1 cellular context compared by ENCODE assay signal in genomic region chr22:20639750-20640149, GRCh38.
TF ChIP-seq lines count a peak whose summit lies in the region.

No MANE protein-coding gene starts in this region.

TF ChIP-seq in K562, 482 proteins besides CTCF, POLR2A, EP300 and RAD21 (continued from another document and continues in another):
- TF ChIP-seq PRDM10 (IDR thresholded peaks at IDR 0.05; ENCODE audit: partially characterized antibody), result no peak
- TF ChIP-seq CBX1 (IDR thresholded peaks at IDR 0.05; ENCODE audit: low read depth), result peak; percentile 86; the same call in 1 of the 2 replicates
- TF ChIP-seq TFE3 (CRISPR knock-in tag; IDR thresholded peaks at IDR 0.05), result peak; percentile 58
- TF ChIP-seq RAD51 (IDR thresholded peaks at IDR 0.05; ENCODE audit: borderline replicate concordance, low read depth), result peak; percentile 64
- no peak for TF ChIP-seq CTCFL (IDR thresholded peaks at IDR 0.05; ENCODE audit: borderline replicate concordance, insufficient read depth, low read depth, low read length, poor library complexity, severe bottlenecking)
- TF ChIP-seq ETV1 (tag; conservative IDR thresholded peaks at IDR 0.05; ENCODE audit: low read depth), result peak; percentile 79
- TF ChIP-seq TSC22D4 (tag; IDR thresholded peaks at IDR 0.05), result no peak
- TF ChIP-seq MLX (CRISPR knock-in tag; conservative IDR thresholded peaks at IDR 0.05), result peak in 1 of 2 experiments; percentile 60; a peak in 1 of 4 replicates
- TF ChIP-seq RREB1 (CRISPR knock-in tag; IDR thresholded peaks at IDR 0.05), result 0 out of 2 replicates have a peak, but pooled peaks have one; percentile 31
- TF ChIP-seq, protein P1, sequence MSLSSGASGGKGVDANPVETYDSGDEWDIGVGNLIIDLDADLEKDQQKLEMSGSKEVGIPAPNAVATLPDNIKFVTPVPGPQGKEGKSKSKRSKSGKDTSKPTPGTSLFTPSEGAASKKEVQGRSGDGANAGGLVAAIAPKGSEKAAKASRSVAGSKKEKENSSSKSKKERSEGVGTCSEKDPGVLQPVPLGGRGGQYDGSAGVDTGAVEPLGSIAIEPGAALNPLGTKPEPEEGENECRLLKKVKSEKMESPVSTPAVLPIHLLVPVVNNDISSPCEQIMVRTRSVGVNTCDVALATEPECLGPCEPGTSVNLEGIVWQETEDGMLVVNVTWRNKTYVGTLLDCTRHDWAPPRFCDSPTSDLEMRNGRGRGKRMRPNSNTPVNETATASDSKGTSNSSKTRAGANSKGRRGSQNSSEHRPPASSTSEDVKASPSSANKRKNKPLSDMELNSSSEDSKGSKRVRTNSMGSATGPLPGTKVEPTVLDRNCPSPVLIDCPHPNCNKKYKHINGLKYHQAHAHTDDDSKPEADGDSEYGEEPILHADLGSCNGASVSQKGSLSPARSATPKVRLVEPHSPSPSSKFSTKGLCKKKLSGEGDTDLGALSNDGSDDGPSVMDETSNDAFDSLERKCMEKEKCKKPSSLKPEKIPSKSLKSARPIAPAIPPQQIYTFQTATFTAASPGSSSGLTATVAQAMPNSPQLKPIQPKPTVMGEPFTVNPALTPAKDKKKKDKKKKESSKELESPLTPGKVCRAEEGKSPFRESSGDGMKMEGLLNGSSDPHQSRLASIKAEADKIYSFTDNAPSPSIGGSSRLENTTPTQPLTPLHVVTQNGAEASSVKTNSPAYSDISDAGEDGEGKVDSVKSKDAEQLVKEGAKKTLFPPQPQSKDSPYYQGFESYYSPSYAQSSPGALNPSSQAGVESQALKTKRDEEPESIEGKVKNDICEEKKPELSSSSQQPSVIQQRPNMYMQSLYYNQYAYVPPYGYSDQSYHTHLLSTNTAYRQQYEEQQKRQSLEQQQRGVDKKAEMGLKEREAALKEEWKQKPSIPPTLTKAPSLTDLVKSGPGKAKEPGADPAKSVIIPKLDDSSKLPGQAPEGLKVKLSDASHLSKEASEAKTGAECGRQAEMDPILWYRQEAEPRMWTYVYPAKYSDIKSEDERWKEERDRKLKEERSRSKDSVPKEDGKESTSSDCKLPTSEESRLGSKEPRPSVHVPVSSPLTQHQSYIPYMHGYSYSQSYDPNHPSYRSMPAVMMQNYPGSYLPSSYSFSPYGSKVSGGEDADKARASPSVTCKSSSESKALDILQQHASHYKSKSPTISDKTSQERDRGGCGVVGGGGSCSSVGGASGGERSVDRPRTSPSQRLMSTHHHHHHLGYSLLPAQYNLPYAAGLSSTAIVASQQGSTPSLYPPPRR (CRISPR knock-in tag; IDR thresholded peaks at IDR 0.05; ENCODE audit: borderline replicate concordance), result no peak
- TF ChIP-seq ZBTB8A (IDR thresholded peaks at IDR 0.05; ENCODE audit: partially characterized antibody), result no peak
- no peak for TF ChIP-seq KDM4B (IDR thresholded peaks at IDR 0.05; ENCODE audit: borderline replicate concordance in 2 of 2, low read depth in 1 of 2)
- 0 out of 2 replicates have a peak, but pooled peaks have one; percentile 65 for TF ChIP-seq DIDO1 (tag; IDR thresholded peaks at IDR 0.05; ENCODE audit: low read depth)
- no peak for TF ChIP-seq BDP1 (IDR thresholded peaks at IDR 0.05; ENCODE audit: insufficient read depth, insufficient read length)
- TF ChIP-seq ZNF696 (CRISPR knock-in tag; conservative IDR thresholded peaks at IDR 0.05), result peak; percentile 82
- TF ChIP-seq RCOR1 (IDR thresholded peaks at IDR 0.05; ENCODE audit: borderline replicate concordance in 1 of 2, low read depth in 2 of 2, low read length in 2 of 2), result peak; percentile 89 to 92
- TF ChIP-seq, protein P2, sequence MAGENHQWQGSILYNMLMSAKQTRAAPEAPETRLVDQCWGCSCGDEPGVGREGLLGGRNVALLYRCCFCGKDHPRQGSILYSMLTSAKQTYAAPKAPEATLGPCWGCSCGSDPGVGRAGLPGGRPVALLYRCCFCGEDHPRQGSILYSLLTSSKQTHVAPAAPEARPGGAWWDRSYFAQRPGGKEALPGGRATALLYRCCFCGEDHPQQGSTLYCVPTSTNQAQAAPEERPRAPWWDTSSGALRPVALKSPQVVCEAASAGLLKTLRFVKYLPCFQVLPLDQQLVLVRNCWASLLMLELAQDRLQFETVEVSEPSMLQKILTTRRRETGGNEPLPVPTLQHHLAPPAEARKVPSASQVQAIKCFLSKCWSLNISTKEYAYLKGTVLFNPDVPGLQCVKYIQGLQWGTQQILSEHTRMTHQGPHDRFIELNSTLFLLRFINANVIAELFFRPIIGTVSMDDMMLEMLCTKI (IDR thresholded peaks at IDR 0.05; ENCODE audit: partially characterized antibody), result no peak
